ENCODE assay signal across 8 cellular contexts in genomic region chr13:94192576-94192975, GRCh38.
DNase-seq lines count a peak whose midpoint lies in the region; ATAC-seq, FAIRE-seq and TF ChIP-seq lines count a peak whose summit lies in the region.

No MANE protein-coding gene starts in this region.

- H3K4me1 ChIP-seq in mammary epithelial cell (ENCODE audit: insufficient read depth, low read length) (peaks cover 14% of the 10 kb centered on the region), pancreas (no peaks in the 10 kb centered on the region)

- ATAC-seq in pancreas, result peak in 3 of 4 donors; percentile 57 to 68 (median 62)

- H3K9me3 ChIP-seq in mammary epithelial cell (replicated peaks; ENCODE audit: insufficient read depth, low read length) (no peaks in the 10 kb centered on the region), pancreas (no peaks in the 10 kb centered on the region)

- WGBS in mammary epithelial cell (ENCODE audit: low coverage, missing lambda C conversion rate), result 100% methylated on average over 1 of the region's 1 CpG
- 64 to 75% methylated on average over 1 of the region's 1 CpG for WGBS in pancreas, 2 donors

- intact Hi-C loops in mammary epithelial cell (cut with micrococcal nuclease) (loop anchor here (2.0 to 10.0 kb wide), 3 partner anchors 152 to 1225 kb away; no protein-coding TSS in a partner anchor), pancreas (cut with DNase I) (no loop called here)

- peak; percentile 9 to 16 for DNase-seq in stimulated activated CD4-positive, alpha-beta T cell treated with anti-CD3 and anti-CD28 coated beads, Interleukin-2, amount 100 ng/mL, for 48 hours
- DNase-seq in stimulated activated CD4-positive, alpha-beta T cell treated with anti-CD3 and anti-CD28 coated beads, Interleukin-4, amount 100 ng/mL, for 24 hours, result no peak
- peak; percentile 50 for DNase-seq in NB4 (ENCODE audit: low read depth)
- DNase-seq in mammary epithelial cell, result peak; percentile 12
- DNase-seq in pancreas, result peak in 1 of 6 donors; percentile 24
- DNase-seq in germinal center (ENCODE audit: low spot score), result no peak
- DNase-seq in occipital lobe (lab: John Stamatoyannopoulos, UW), result no peak
- DNase-seq in NCI-H128 (lab: John Stamatoyannopoulos, UW; ENCODE audit: unreplicated experiment), result no peak

- H3K27ac ChIP-seq in mammary epithelial cell (ENCODE audit: insufficient read depth, low read depth, low read length) (no peak overlapping the region), pancreas (no peak overlapping the region)

- no peaks in the 10 kb centered on the region for H3K27me3 ChIP-seq in mammary epithelial cell (ENCODE audit: insufficient read depth, low read length)
- H3K27me3 ChIP-seq in pancreas, result no peaks in the 10 kb centered on the region

- H2AFZ ChIP-seq in mammary epithelial cell (ENCODE audit: low read depth, low read length), result no peak overlapping the region

- no TSS peak for BruUV-seq in mammary epithelial cell (replicated peaks; lab: Mats Ljungman, UMichigan)

- dilution Hi-C loops in mammary epithelial cell (cut with HindIII; ENCODE audit: low sequenced_read_pairs), result no loop called here

- H3K9ac ChIP-seq in mammary epithelial cell (ENCODE audit: insufficient read depth, low read length), result no peak overlapping the region

- no peak for FAIRE-seq in pancreas (lab: Jason Lieb, UNC)

- no peaks in the 10 kb centered on the region for H3K79me2 ChIP-seq in mammary epithelial cell (ENCODE audit: insufficient read depth, low read length)

- no peak overlapping the region for H3K4me3 ChIP-seq in NB4 (ENCODE audit: low read depth, low read length)
- no peak overlapping the region for H3K4me3 ChIP-seq in mammary epithelial cell (replicated peaks in 1 of 3; ENCODE audit: insufficient read depth in 1 of 3, low read depth in 2 of 3, low read length in 3 of 3)
- no peak overlapping the region for H3K4me3 ChIP-seq in pancreas

- H3K36me3 ChIP-seq in mammary epithelial cell (ENCODE audit: insufficient read depth, low read length) (no peaks in the 10 kb centered on the region), pancreas (no peaks in the 10 kb centered on the region)

- in situ Hi-C loops in mammary epithelial cell (cut with MboI; ENCODE audit: low sequenced_read_pairs in 2 of 2), result no loop called here

- TF ChIP-seq POLR2A in NB4 (IDR thresholded peaks at IDR 0.05; ENCODE audit: extremely low read depth, insufficient read length), result no peak

- peak; percentile 54 for TF ChIP-seq CTCF in NB4 (IDR thresholded peaks at IDR 0.05; ENCODE audit: low read depth, low read length)
- TF ChIP-seq CTCF in mammary epithelial cell (conservative IDR thresholded peaks at IDR 0.05 in 1 of 2, IDR thresholded peaks at IDR 0.05 in 1 of 2; ENCODE audit: extremely low read depth in 1 of 2, insufficient read depth in 1 of 2, low read depth in 1 of 2, low read length in 2 of 2), result peak; percentile 22 to 53
- TF ChIP-seq CTCF in pancreas (IDR thresholded peaks at IDR 0.05), result peak in 1 of 4 donors; percentile 17

- H4K20me1 ChIP-seq in mammary epithelial cell (ENCODE audit: insufficient read depth, low read length), result no peaks in the 10 kb centered on the region

- H3K4me2 ChIP-seq in mammary epithelial cell (ENCODE audit: insufficient read depth, low read depth, low read length), result no peak overlapping the region

- CTCF ChIA-PET in mammary epithelial cell (lab: Charles Lee; ENCODE audit: low non-redundant PET), result interaction anchor here (0.7 kb wide), 1 partner anchor 1295 kb away, joined by 4 read pairs; no protein-coding TSS in a partner anchor

Comparison
In these comparisons a context has a peak if more than half of its experiments do, and no peak if none do; other contexts are left out.
1. DNase-seq: peak in stimulated activated CD4-positive, alpha-beta T cell treated with anti-CD3 and anti-CD28 coated beads, Interleukin-2, amount 100 ng/mL, for 48 hours (2 of 2), NB4 (single experiment) and mammary epithelial cell (single experiment); none in stimulated activated CD4-positive, alpha-beta T cell treated with anti-CD3 and anti-CD28 coated beads, Interleukin-4, amount 100 ng/mL, for 24 hours (single experiment), germinal center (single experiment), occipital lobe (single experiment) and NCI-H128 (single experiment).